12 cellular contexts compared by ENCODE assay signal in genomic region chr12:116657921-116658495, GRCh38.
DNase-seq lines count a peak whose midpoint lies in the region; ATAC-seq, FAIRE-seq and TF ChIP-seq lines count a peak whose summit lies in the region.
"Had no signal": no experiment of that assay in that cellular context is flagged by ENCODE, and none has a peak within 500 bp of the region (broad histone marks: within the 10 kb centered on the region; RNA-seq: fewer than 3 reads in every experiment).

No MANE protein-coding gene starts in this region.

- H3K9me3 Mint-ChIP-seq in nephron = peaks cover 2% of the 10 kb centered on the region

- H3K36me3 ChIP-seq in duodenal mucosa (ENCODE audit: control insufficient read depth in 1 of 2, insufficient read depth in 2 of 2, low read length in 2 of 2) = no peaks in the 10 kb centered on the region
- no peaks in the 10 kb centered on the region for H3K36me3 ChIP-seq in upper lobe of left lung

- H3K27ac Mint-ChIP-seq in nephron = peak overlapping the region; percentile 71 to 93 (median 91)
- H3K27ac Mint-ChIP-seq: activated naive CD8-positive, alpha-beta T cell had no signal

- no peak for TF ChIP-seq POLR2A in upper lobe of left lung (IDR thresholded peaks at IDR 0.05)

- FAIRE-seq in RCC 7860 (lab: Jason Lieb, UNC) = no peak
- FAIRE-seq: kidney had no signal

- peak; percentile 61 for DNase-seq in SHP77 treated with DMSO at 0.1 percent for 48 hours (lab: John Stamatoyannopoulos, UW)
- no peak for DNase-seq in SHP77 (lab: John Stamatoyannopoulos, UW)
- DNase-seq in upper lobe of left lung = no peak
- no peak for DNase-seq in UCSD-AML1 (lab: John Stamatoyannopoulos, UW; ENCODE audit: unreplicated experiment)
- no peak for DNase-seq in RCC 7860 (ENCODE audit: low spot score)
- DNase-seq: 8988T, erythroblast had no signal

- TF ChIP-seq CTCF in nephron (IDR thresholded peaks at IDR 0.05; ENCODE audit: unreplicated experiment in 3 of 3) = no peak
- no peak for TF ChIP-seq CTCF in upper lobe of left lung (IDR thresholded peaks at IDR 0.05)

- H3K27me3 ChIP-seq in duodenal mucosa (ENCODE audit: control insufficient read depth in 1 of 2, insufficient read depth in 2 of 2, low read length in 2 of 2) = no peaks in the 10 kb centered on the region
- H3K27me3 ChIP-seq in upper lobe of left lung = no peaks in the 10 kb centered on the region

- H3K9me3 ChIP-seq in duodenal mucosa (ENCODE audit: control insufficient read depth in 1 of 2, low read length in 2 of 2) (no peaks in the 10 kb centered on the region), upper lobe of left lung (no peaks in the 10 kb centered on the region)

- H3K4me1 ChIP-seq in duodenal mucosa (ENCODE audit: control insufficient read depth in 1 of 2, insufficient read depth in 2 of 2, low read length in 2 of 2) = peaks cover 16 to 22% of the 10 kb centered on the region in 2 donors
- peaks cover 15 to 35% (median 23%) of the 10 kb centered on the region in 4 donors for H3K4me1 ChIP-seq in upper lobe of left lung

- H3K36me3 Mint-ChIP-seq in nephron (ENCODE audit: low read depth) = no peaks in the 10 kb centered on the region

- peak overlapping the region; percentile 44 to 55 for H3K4me3 ChIP-seq in duodenal mucosa (ENCODE audit: low read depth in 1 of 2, low read length in 2 of 2)
- H3K4me3 ChIP-seq in upper lobe of left lung = peak overlapping the region in 3 of 4 donors; percentile 19 to 35 (median 25)

- TF ChIP-seq EP300 in upper lobe of left lung (IDR thresholded peaks at IDR 0.05) = no peak

- no peak for ATAC-seq in upper lobe of left lung (ENCODE audit: low FRiP score in 2 of 2)
- no peak for ATAC-seq in GM21737 (IDR thresholded peaks at IDR 0.05; ENCODE audit: unreplicated experiment)

- peaks cover 20% of the 10 kb centered on the region for H3K27me3 Mint-ChIP-seq in nephron (ENCODE audit: low read depth)
- H3K27me3 Mint-ChIP-seq: activated naive CD8-positive, alpha-beta T cell had no signal

- 77 to 78% methylated on average over 11 of the region's 11 CpGs for WGBS in upper lobe of left lung, 2 donors

- peaks cover 58% of the 10 kb centered on the region for H3K4me1 Mint-ChIP-seq in nephron

- H3K4me3 Mint-ChIP-seq in nephron = peak overlapping the region in 2 of 3 experiments; percentile 27 to 54

- H3K27ac ChIP-seq in duodenal mucosa (ENCODE audit: low read depth, low read length) (no peak overlapping the region), upper lobe of left lung (peak overlapping the region in 2 of 4 donors; percentile 36 to 74)

- H3K9ac ChIP-seq in duodenal mucosa (ENCODE audit: low read depth in 1 of 2, low read length in 2 of 2) = peak overlapping the region in 1 of 2 donors; percentile 22
